ENCODE assay signal across 14 cellular contexts in genomic region chr15:100112636-100113305, GRCh38.
DNase-seq lines count a peak whose midpoint lies in the region; TF ChIP-seq lines count a peak whose summit lies in the region.
"Had no signal": no experiment of that assay in that cellular context is flagged by ENCODE, and none has a peak within 500 bp of the region (broad histone marks: within the 10 kb centered on the region; RNA-seq: fewer than 3 reads in every experiment).

No MANE protein-coding gene starts in this region.

- no peak for TF ChIP-seq CTCF in right atrium auricular region (IDR thresholded peaks at IDR 0.05)
- TF ChIP-seq CTCF in spleen (IDR thresholded peaks at IDR 0.05 in 8 of 11, conservative IDR thresholded peaks at IDR 0.05 in 3 of 11), result no peak

- H3K4me1 Mint-ChIP-seq in activated T-cell treated with anti-CD3 and anti-CD28 coated beads, Interleukin-2, amount 50 U/mL, for 24 hours (ENCODE audit: low read depth), result peaks cover 56% of the 10 kb centered on the region

- H3K27ac Mint-ChIP-seq in activated T-cell treated with anti-CD3 and anti-CD28 coated beads, Interleukin-2, amount 50 U/mL, for 24 hours, result peak overlapping the region; percentile 99

- TF ChIP-seq POLR2A in spleen (IDR thresholded peaks at IDR 0.05), result no peak

- H3K36me3 ChIP-seq in SJSA1, result no peaks in the 10 kb centered on the region
- no peaks in the 10 kb centered on the region for H3K36me3 ChIP-seq in right atrium auricular region
- no peaks in the 10 kb centered on the region for H3K36me3 ChIP-seq in spleen
- H3K36me3 ChIP-seq: brain microvascular endothelial cell had no signal

- H3K27me3 ChIP-seq in SJSA1 (replicated peaks) (no peaks in the 10 kb centered on the region), right atrium auricular region (no peaks in the 10 kb centered on the region), spleen (replicated peaks in 1 of 7) (no peaks in the 10 kb centered on the region)
- H3K27me3 ChIP-seq: brain microvascular endothelial cell had no signal

- no peaks in the 10 kb centered on the region for H3K27me3 Mint-ChIP-seq in activated T-cell treated with anti-CD3 and anti-CD28 coated beads, Interleukin-2, amount 50 U/mL, for 24 hours

- 83 to 96% (median 90%) methylated on average over 11 to 14 of the region's 14 CpGs for WGBS in spleen, 5 donors

- no peak overlapping the region for H3K4me3 Mint-ChIP-seq in activated T-cell treated with anti-CD3 and anti-CD28 coated beads, Interleukin-2, amount 50 U/mL, for 24 hours

- DNase-seq in activated T-cell treated with anti-CD3 and anti-CD28 coated beads, Interleukin-2, amount 50 U/mL, for 24 hours, result no peak
- DNase-seq in activated T-cell treated with anti-CD3 and anti-CD28 coated beads, Interleukin-2, amount 50 U/mL, for 48 hours, result no peak
- DNase-seq in SJSA1 (ENCODE audit: low read depth in 1 of 2, low spot score in 2 of 2), result no peak
- DNase-seq in right atrium auricular region (ENCODE audit: low spot score), result no peak
- DNase-seq in spleen, result peak; percentile 68
- DNase-seq in middle frontal gyrus (ENCODE audit: extremely low spot score, low spot score), result no peak
- no peak for DNase-seq in anterior cingulate cortex (lab: John Stamatoyannopoulos, UW)
- no peak for DNase-seq in iPS-NIHi11 (ENCODE audit: low spot score)
- DNase-seq: ACHN; activated CD4-positive, alpha-beta T cell treated with anti-CD3 and anti-CD28 coated beads, Interleukin-2, amount 50 U/mL, for 48 hours; brain microvascular endothelial cell; kidney glomerular epithelial cell; NCI-H510A treated with DMSO at 0.1 percent for 48 hours; SK-N-SH had no signal

- peaks cover 7% of the 10 kb centered on the region for H3K36me3 Mint-ChIP-seq in activated T-cell treated with anti-CD3 and anti-CD28 coated beads, Interleukin-2, amount 50 U/mL, for 24 hours (ENCODE audit: low read depth)

- peak overlapping the region; percentile 92; the same call in 1 of the 2 replicates for H3K27ac ChIP-seq in SJSA1
- peak overlapping the region; percentile 91 to 95 for H3K27ac ChIP-seq in right atrium auricular region
- H3K27ac ChIP-seq in spleen, result peak overlapping the region in 5 of 8 donors; percentile 60 to 83 (median 79)

- intact Hi-C loops in spleen (cut with DNase I; ENCODE audit: low total_unique reads), result no loop called here

- no peaks in the 10 kb centered on the region for H3K9me3 Mint-ChIP-seq in activated T-cell treated with anti-CD3 and anti-CD28 coated beads, Interleukin-2, amount 50 U/mL, for 24 hours

- H3K9me3 ChIP-seq in SJSA1 (replicated peaks) (no peaks in the 10 kb centered on the region), right atrium auricular region (no peaks in the 10 kb centered on the region), spleen (no peaks in the 10 kb centered on the region)
- H3K9me3 ChIP-seq: SK-N-SH had no signal

- no peak overlapping the region for H3K4me3 ChIP-seq in SJSA1
- no peak overlapping the region for H3K4me3 ChIP-seq in right atrium auricular region
- H3K4me3 ChIP-seq in spleen, result no peak overlapping the region

- peaks cover 47% of the 10 kb centered on the region for H3K4me1 ChIP-seq in SJSA1 (replicated peaks)
- peaks cover 0 to 66% of the 10 kb centered on the region in 2 donors for H3K4me1 ChIP-seq in right atrium auricular region
- H3K4me1 ChIP-seq in spleen, result peaks cover 5 to 40% (median 20%) of the 10 kb centered on the region in 6 donors
